In genomic region chr9:114662081-114662989, GRCh38 we compare ENCODE assay signal across 8 cellular contexts. TPM values are rescaled to one million over a fixed set of nuclear protein-coding genes. Genes with fewer than 3 reads are reported as not detected.
DNase-seq lines count a peak whose midpoint lies in the region; ATAC-seq and TF ChIP-seq lines count a peak whose summit lies in the region.

No MANE protein-coding gene starts in this region.

- H3K27me3 ChIP-seq in fibroblast of lung (ENCODE audit: control insufficient read depth, insufficient read depth, low read length) (peaks cover 5% of the 10 kb centered on the region), osteoblast (ENCODE audit: insufficient read depth, low read length) (peaks cover 18% of the 10 kb centered on the region)

- H3K4me3 Mint-ChIP-seq in type B pancreatic cell, result no peak overlapping the region

- H2AFZ ChIP-seq in fibroblast of lung (ENCODE audit: low read length) (no peak overlapping the region), osteoblast (ENCODE audit: low read length) (no peak overlapping the region)

- no peaks in the 10 kb centered on the region for H3K4me1 Mint-ChIP-seq in type B pancreatic cell (ENCODE audit: unreplicated experiment)

- H3K4me2 ChIP-seq in fibroblast of lung (ENCODE audit: extremely low read depth, insufficient read depth, low read length) (no peak overlapping the region), osteoblast (ENCODE audit: insufficient read depth, low read length) (no peak overlapping the region)

- H3K79me2 ChIP-seq in fibroblast of lung (ENCODE audit: control insufficient read depth, insufficient read depth, low read length) (no peaks in the 10 kb centered on the region), osteoblast (ENCODE audit: insufficient read depth, low read length) (no peaks in the 10 kb centered on the region)

- H4K20me1 ChIP-seq in fibroblast of lung (ENCODE audit: control insufficient read depth, extremely low read depth, insufficient read depth, low read length) (no peaks in the 10 kb centered on the region), osteoblast (ENCODE audit: insufficient read depth, low read length) (no peaks in the 10 kb centered on the region)

- H3K27ac Mint-ChIP-seq in type B pancreatic cell, result no peak overlapping the region

- H3K9me3 Mint-ChIP-seq in type B pancreatic cell, result no peaks in the 10 kb centered on the region

- H3K4me1 ChIP-seq in fibroblast of lung (ENCODE audit: control insufficient read depth, extremely low read depth, insufficient read depth, low read length) (no peaks in the 10 kb centered on the region), osteoblast (ENCODE audit: insufficient read depth, low read length) (no peaks in the 10 kb centered on the region)

- H3K9ac ChIP-seq in fibroblast of lung (ENCODE audit: insufficient read depth, low read length), result no peak overlapping the region

- peaks cover 18% of the 10 kb centered on the region for H3K27me3 Mint-ChIP-seq in type B pancreatic cell

- H3K9me3 ChIP-seq in fibroblast of lung (ENCODE audit: control insufficient read depth, insufficient read depth, low read depth, low read length), result no peaks in the 10 kb centered on the region
- H3K9me3 ChIP-seq in osteoblast (ENCODE audit: low read depth, low read length), result no peaks in the 10 kb centered on the region

- TF ChIP-seq CTCF in fibroblast of lung (conservative IDR thresholded peaks at IDR 0.05 in 1 of 2, IDR thresholded peaks at IDR 0.05 in 1 of 2; ENCODE audit: low read depth in 1 of 2, low read length in 2 of 2), result peak; percentile 89 to 91
- peak; percentile 89 for TF ChIP-seq CTCF in osteoblast (IDR thresholded peaks at IDR 0.05; ENCODE audit: extremely low read depth, low read depth, low read length)
- peak; percentile 80 for TF ChIP-seq CTCF in type B pancreatic cell (conservative IDR thresholded peaks at IDR 0.05)

- H3K36me3 ChIP-seq in fibroblast of lung (ENCODE audit: control insufficient read depth, insufficient read depth, low read length), result no peaks in the 10 kb centered on the region
- no peaks in the 10 kb centered on the region for H3K36me3 ChIP-seq in osteoblast (ENCODE audit: insufficient read depth, low read length)

- DNase-seq in NCI-H345 (lab: John Stamatoyannopoulos, UW) (peak; percentile 57), NCI-H345 treated with DMSO at 0.1 percent for 48 hours (lab: John Stamatoyannopoulos, UW; ENCODE audit: unreplicated experiment) (no peak), NCI-H69 (lab: John Stamatoyannopoulos, UW) (peak; percentile 75), activated T-cell treated with anti-CD3 and anti-CD28 coated beads for 4 hours (peak; percentile 60), fibroblast of lung (ENCODE audit: low read depth in 2 of 2) (peak in 1 of 2 donors; percentile 39), osteoblast (ENCODE audit: insufficient read length, low spot score, missing footprints) (peak; percentile 93), type B pancreatic cell (ENCODE audit: extremely low spot score, unreplicated experiment) (no peak)

- no peaks in the 10 kb centered on the region for H3K36me3 Mint-ChIP-seq in type B pancreatic cell

- no peak overlapping the region for H3K4me3 ChIP-seq in fibroblast of lung (replicated peaks in 1 of 4; ENCODE audit: control extremely low read depth in 1 of 4, insufficient read depth in 1 of 4, low read depth in 3 of 4, low read length in 4 of 4)
- H3K4me3 ChIP-seq in osteoblast (ENCODE audit: insufficient read depth, low read length), result no peak overlapping the region

- peak; percentile 65 for ATAC-seq in HG02840 (IDR thresholded peaks at IDR 0.05; ENCODE audit: low FRiP score, unreplicated experiment)

- H3K27ac ChIP-seq in fibroblast of lung (ENCODE audit: insufficient read depth, low read length), result no peak overlapping the region
- no peak overlapping the region for H3K27ac ChIP-seq in osteoblast (ENCODE audit: low read depth, low read length)

RNA-seq across cellular contexts. Expression of gene TEX53, which starts 4.7 kb away (rescaled TPM):
- not detected in 2 replicates for total RNA-seq in fibroblast of lung
- not detected in 2 replicates for polyA plus RNA-seq in fibroblast of lung
- polyA plus RNA-seq in fibroblast of lung (2012), result not detected in 2 replicates
- polyA minus RNA-seq in fibroblast of lung (ENCODE audit: low replicate concordance), result not detected in 2 replicates
- total RNA-seq in osteoblast, result not detected in 2 replicates
- total RNA-seq in type B pancreatic cell (ENCODE audit: low replicate concordance), result not detected in 2 replicates

RNA-seq across cellular contexts. Expression of gene TEX48, which starts 19.7 kb away (rescaled TPM):
- total RNA-seq in fibroblast of lung (not detected in 2 replicates), osteoblast (not detected in 2 replicates), type B pancreatic cell (ENCODE audit: low replicate concordance) (not detected in 2 replicates)
- not detected in 2 replicates for polyA plus RNA-seq in fibroblast of lung
- not detected in 2 replicates for polyA plus RNA-seq in fibroblast of lung (2012)
- polyA minus RNA-seq in fibroblast of lung (ENCODE audit: low replicate concordance), result not detected in 2 replicates

RNA-seq across cellular contexts. Expression of gene TMEM268, which starts 51.2 kb away (rescaled TPM):
- total RNA-seq in fibroblast of lung (5.4 and 7.3 TPM in 2 replicates), osteoblast (12.3 and 13.8 TPM in 2 replicates), type B pancreatic cell (ENCODE audit: low replicate concordance) (6.5 and 6.6 TPM in 2 replicates)
- polyA plus RNA-seq in fibroblast of lung, result 5.4 and 7.7 TPM in 2 replicates
- polyA plus RNA-seq in fibroblast of lung (2012), result 2.8 and 4.3 TPM in 2 replicates
- 9.6 and 14.3 TPM in 2 replicates for polyA minus RNA-seq in fibroblast of lung (ENCODE audit: low replicate concordance)

Comparison
In these comparisons a context has a peak if more than half of its experiments do, and no peak if none do; other contexts are left out.
1. DNase-seq: peak in NCI-H345 (single experiment), NCI-H69 (single experiment), activated T-cell treated with anti-CD3 and anti-CD28 coated beads for 4 hours (single experiment) and osteoblast (single experiment); none in NCI-H345 treated with DMSO at 0.1 percent for 48 hours (single experiment) and type B pancreatic cell (single experiment).
2. Peak in every context shown above with its lines, with median percentiles within 50 percentile points of each other: CTCF ChIP-seq.